In the genomic region with DNA sequence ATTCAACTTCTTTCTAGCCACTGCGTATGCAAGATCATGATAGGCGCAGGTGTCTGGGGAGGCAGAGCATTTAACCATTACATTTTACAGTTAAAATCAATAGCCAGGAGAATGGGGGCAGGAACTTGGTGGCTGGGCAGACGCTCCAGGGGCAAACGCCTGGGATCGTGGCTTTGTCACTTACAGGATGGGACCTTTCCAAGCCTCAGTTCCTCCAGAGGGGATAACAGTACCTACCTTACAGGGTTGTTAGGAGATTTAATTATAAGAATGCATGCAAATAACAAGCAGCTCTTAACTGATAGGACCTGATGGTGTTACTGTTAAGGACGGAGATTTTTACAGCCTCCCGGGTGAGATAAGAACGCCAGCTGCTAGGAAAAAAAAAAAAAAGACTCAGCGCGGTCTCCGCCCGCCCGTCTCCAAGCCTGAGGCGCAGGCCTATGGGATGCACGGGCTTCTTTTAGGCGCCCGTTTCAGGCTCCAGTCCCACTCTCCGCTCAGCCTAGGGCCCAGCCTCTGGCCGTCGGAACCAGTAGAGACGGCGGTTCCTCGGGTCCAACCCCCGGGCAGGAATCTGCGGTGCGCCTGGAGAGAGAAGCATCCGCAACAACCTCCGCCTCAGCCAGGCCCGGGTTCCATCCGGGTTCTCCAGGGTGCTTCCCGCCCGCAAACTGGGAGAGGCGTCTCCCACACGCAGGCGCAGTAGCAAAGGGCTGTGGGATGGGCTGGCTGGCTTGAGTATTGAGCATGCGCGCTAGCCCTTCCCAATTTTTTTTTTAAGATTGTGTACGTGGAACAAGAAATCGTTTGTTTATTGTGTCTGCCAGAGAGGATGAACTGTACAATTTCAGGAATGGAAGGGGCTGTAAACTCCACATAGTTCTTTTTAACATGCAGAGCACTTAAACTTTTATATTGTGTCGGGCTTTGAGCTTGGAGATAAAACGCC, we compare ENCODE assay signal across 8 cellular contexts. TPM values are rescaled to one million over a fixed set of nuclear protein-coding genes. Genes with fewer than 3 reads are reported as not detected.
DNase-seq lines count a peak whose midpoint lies in the region; ATAC-seq, FAIRE-seq and TF ChIP-seq lines count a peak whose summit lies in the region.

A gene (minus strand): TSS at position 653 of the 952 bp plus-strand sequence. CDS start 4,564 bp downstream, outside the sequence.

- DNase-seq in AG20443 (ENCODE audit: low spot score) (peak; percentile 100), NCI-H345 (lab: John Stamatoyannopoulos, UW) (peak; percentile 94), activated B cell treated with CpG ODN at 0.5 μM for 24 hours (peak; percentile 55), keratinocyte (ENCODE audit: low read depth, low spot score) (peak; percentile 67)
- peak; percentile 21 to 26 for DNase-seq in central memory CD8-positive, alpha-beta T cell (ENCODE audit: low spot score in 2 of 2)
- peak; percentile 58 for DNase-seq in stimulated activated CD4-positive, alpha-beta T cell treated with anti-CD3 and anti-CD28 coated beads, Interleukin-12 subunit alpha, Interleukin-12 subunit beta, amount 100 ng/mL, for 4 hours

- ATAC-seq in GM19043 (IDR thresholded peaks at IDR 0.05; ENCODE audit: low read depth, unreplicated experiment) = peak; percentile 80
- ATAC-seq in HG03342 (IDR thresholded peaks at IDR 0.05; ENCODE audit: unreplicated experiment) = peak; percentile 82
- ATAC-seq in activated B cell treated with CpG ODN at 0.5 μM for 24 hours (ENCODE audit: low read depth) = peak; percentile 80
- peak; percentile 70 for ATAC-seq in central memory CD8-positive, alpha-beta T cell (replicated peaks; ENCODE audit: extremely low read depth, poor library complexity, severe bottlenecking)

- peak within 1 kb of the TSS; percentile 88 for H3K4me3 Mint-ChIP-seq in activated B cell treated with CpG ODN at 0.5 μM for 24 hours
- peak within 1 kb of the TSS; percentile 92 for H3K4me3 Mint-ChIP-seq in central memory CD8-positive, alpha-beta T cell

- H3K79me2 ChIP-seq in keratinocyte (ENCODE audit: control insufficient read depth, insufficient read depth, low read length) = peaks cover 11% of the 10 kb centered on the region

- H4K20me1 ChIP-seq in keratinocyte (ENCODE audit: control insufficient read depth, extremely low read depth, insufficient read depth, low read length) = no peaks in the 10 kb centered on the region

- intact Hi-C loops in activated B cell treated with CpG ODN at 0.5 μM for 24 hours (cut with micrococcal nuclease) = loop anchor here (2.0 kb wide), 2 partner anchors 19 to 29 kb away; a partner anchor contains a TSS

- no peak for FAIRE-seq in keratinocyte (lab: Jason Lieb, UNC)

- H3K9me3 ChIP-seq in keratinocyte (ENCODE audit: control insufficient read depth, low read depth, low read length) = no peaks in the 10 kb centered on the region

- H3K27me3 Mint-ChIP-seq in activated B cell treated with CpG ODN at 0.5 μM for 24 hours = no peaks in the 10 kb centered on the region
- H3K27me3 Mint-ChIP-seq in central memory CD8-positive, alpha-beta T cell = no peaks in the 10 kb centered on the region

- TF ChIP-seq CTCF in activated B cell treated with CpG ODN at 0.5 μM for 24 hours (IDR thresholded peaks at IDR 0.05) = no peak
- no peak for TF ChIP-seq CTCF in keratinocyte (optimal IDR thresholded peaks at IDR 0.05 in 1 of 3, IDR thresholded peaks at IDR 0.05 in 1 of 3, conservative IDR thresholded peaks at IDR 0.05 in 1 of 3; ENCODE audit: extremely low read depth in 1 of 3, insufficient read depth in 2 of 3, low read length in 3 of 3)

- H3K27ac Mint-ChIP-seq in activated B cell treated with CpG ODN at 0.5 μM for 24 hours = peak within 1 kb of the TSS; percentile 59
- peak within 1 kb of the TSS; percentile 85 for H3K27ac Mint-ChIP-seq in central memory CD8-positive, alpha-beta T cell (ENCODE audit: low read depth)

- peak within 1 kb of the TSS; percentile 98 for H3K4me2 ChIP-seq in keratinocyte (ENCODE audit: control insufficient read depth, extremely low read depth, insufficient read depth, low read depth, low read length)

- H3K4me3 ChIP-seq in keratinocyte (ENCODE audit: control insufficient read depth in 2 of 3, extremely low read depth in 1 of 3, insufficient read depth in 2 of 3, low read depth in 1 of 3, low read length in 3 of 3) = peak within 1 kb of the TSS; percentile 54 to 96 (median 90)

- H2AFZ ChIP-seq in keratinocyte (ENCODE audit: control insufficient read depth, low read length) = peak within 1 kb of the TSS; percentile 91

- no peaks in the 10 kb centered on the region for H3K9me1 ChIP-seq in keratinocyte (ENCODE audit: control insufficient read depth, extremely low read depth, insufficient read depth, low read length)

- H3K36me3 ChIP-seq in keratinocyte (ENCODE audit: control insufficient read depth in 2 of 2, extremely low read depth in 1 of 2, insufficient read depth in 2 of 2, low read length in 2 of 2) = peaks cover 10 to 18% of the 10 kb centered on the region in 2 experiments

- H3K4me1 Mint-ChIP-seq in activated B cell treated with CpG ODN at 0.5 μM for 24 hours = peaks cover 10% of the 10 kb centered on the region
- peaks cover 23% of the 10 kb centered on the region for H3K4me1 Mint-ChIP-seq in central memory CD8-positive, alpha-beta T cell

- H3K9me3 Mint-ChIP-seq in activated B cell treated with CpG ODN at 0.5 μM for 24 hours = no peaks in the 10 kb centered on the region
- H3K9me3 Mint-ChIP-seq in central memory CD8-positive, alpha-beta T cell = no peaks in the 10 kb centered on the region

- POLR2A ChIA-PET in activated B cell treated with CpG ODN at 0.5 μM for 24 hours (lab: Charles Lee) = interaction anchor here (0.7 to 1.9 kb wide), 4 partner anchors 19 to 180 kb away, joined by 3 to 10 read pairs (median 3); a partner anchor contains a TSS

- no peaks in the 10 kb centered on the region for H3K27me3 ChIP-seq in keratinocyte (ENCODE audit: control insufficient read depth, extremely low read depth, insufficient read depth, low read length)

- peaks cover 8% of the 10 kb centered on the region for H3K4me1 ChIP-seq in keratinocyte (ENCODE audit: control insufficient read depth, extremely low read depth, insufficient read depth, low read length)

- peak within 1 kb of the TSS; percentile 90 for H3K27ac ChIP-seq in keratinocyte (ENCODE audit: control insufficient read depth, insufficient read depth, low read length)

- peaks cover 38% of the 10 kb centered on the region for H3K36me3 Mint-ChIP-seq in activated B cell treated with CpG ODN at 0.5 μM for 24 hours (ENCODE audit: low read depth)
- peaks cover 31% of the 10 kb centered on the region for H3K36me3 Mint-ChIP-seq in central memory CD8-positive, alpha-beta T cell (ENCODE audit: insufficient read depth)

- dilution Hi-C loops in keratinocyte (cut with MboI; ENCODE audit: extremely low pct_ligation_motif_present, low sequenced_read_pairs) = no loop called here

- H3K9ac ChIP-seq in keratinocyte (ENCODE audit: control insufficient read depth, extremely low read depth, insufficient read depth, low read length) = peak within 1 kb of the TSS; percentile 96

- CTCF ChIA-PET in activated B cell treated with CpG ODN at 0.5 μM for 24 hours (lab: Charles Lee) = no interaction called here

RNA-seq across cellular contexts. Expression of the gene that starts here (rescaled TPM):
- total RNA-seq in activated B cell treated with CpG ODN at 0.5 μM for 24 hours = 0.44 and 0.66 TPM in 2 replicates
- polyA plus RNA-seq in keratinocyte = 0.93 to 1.7 TPM (median 1.0 TPM) in 3 replicates
- 0.80 TPM for polyA plus RNA-seq in keratinocyte (2011; ENCODE audit: low read depth)
- 0.49 and 1.2 TPM in 2 replicates for polyA plus RNA-seq in keratinocyte (2011; cell fraction: cytosol; rRNA removed)
- 1.3 and 1.4 TPM in 2 replicates for polyA plus RNA-seq in keratinocyte (2011; cell fraction: nucleus; rRNA removed)
- 0.61 and 1.1 TPM in 2 replicates for polyA plus RNA-seq in keratinocyte (2012; ENCODE audit: low replicate concordance)
- 0.76 to 1.3 TPM in 2 of 3 replicates, not detected in the other for polyA minus RNA-seq in keratinocyte
- not detected for polyA minus RNA-seq in keratinocyte (2011; cell fraction: cytosol; rRNA and poly(A)+ RNA removed)
- polyA minus RNA-seq in keratinocyte (2011; cell fraction: nucleus; rRNA and poly(A)+ RNA removed) = 0.42 and 0.47 TPM in 2 replicates

Comparison
In these comparisons a context has a peak if more than half of its experiments do, and no peak if none do; other contexts are left out.
1. Peak in every context shown above with its lines: DNase-seq, ATAC-seq, H3K4me3 ChIP-seq and H3K27ac ChIP-seq.
2. Peak in DNase-seq and ATAC-seq in activated B cell treated with CpG ODN at 0.5 μM for 24 hours; RNA of the gene not detected or under 1 TPM.
3. DNase-seq: peak in every context shown above with its lines; median percentile 100 in AG20443; 94 in NCI-H345; 67 in keratinocyte; 58 in stimulated activated CD4-positive, alpha-beta T cell treated with anti-CD3 and anti-CD28 coated beads, Interleukin-12 subunit alpha, Interleukin-12 subunit beta, amount 100 ng/mL, for 4 hours; 55 in activated B cell treated with CpG ODN at 0.5 μM for 24 hours; 24 in central memory CD8-positive, alpha-beta T cell.